ENCODE assay signal across 8 cellular contexts in genomic region chr17:20908373-20909273, GRCh38.
DNase-seq lines count a peak whose midpoint lies in the region; ATAC-seq, FAIRE-seq and TF ChIP-seq lines count a peak whose summit lies in the region.

No MANE protein-coding gene starts in this region.

- H3K27ac ChIP-seq in colonic mucosa (peak overlapping the region; percentile 92), layer of hippocampus (ENCODE audit: low read depth, low read length) (peak overlapping the region; percentile 97), Karpas-422 (ENCODE audit: low read length) (no peak overlapping the region)

- no peak overlapping the region for H2AFZ ChIP-seq in Karpas-422 (ENCODE audit: low read length)

- CTCF ChIA-PET in activated CD4-positive, alpha-beta T cell treated with anti-CD3 and anti-CD28 coated beads, Interleukin-2, amount 10 ng/mL, durations not matched to agents 7 days and 5 days (lab: Charles Lee), result interaction anchor here (0.6 kb wide), 1 partner anchor 191 kb away, joined by 3 read pairs; no protein-coding TSS in a partner anchor

- TF ChIP-seq CTCF in colonic mucosa (IDR thresholded peaks at IDR 0.05), result peak; percentile 26

- no peaks in the 10 kb centered on the region for H3K9me2 ChIP-seq in Karpas-422 (replicated peaks; ENCODE audit: insufficient read depth, low read length)

- peaks cover 8% of the 10 kb centered on the region for H3K4me1 Mint-ChIP-seq in activated CD4-positive, alpha-beta T cell treated with anti-CD3 and anti-CD28 coated beads, Interleukin-2, amount 10 ng/mL, durations not matched to agents 7 days and 5 days

- DNase-seq in GM12891 (ENCODE audit: insufficient read length, low spot score), result peak; percentile 84
- peak; percentile 55 for DNase-seq in NCI-H2196 treated with DMSO at 0.1 percent for 48 hours (lab: John Stamatoyannopoulos, UW; ENCODE audit: unreplicated experiment)
- peak; percentile 82 for DNase-seq in activated CD4-positive, alpha-beta T cell treated with anti-CD3 and anti-CD28 coated beads, Interleukin-2, amount 10 ng/mL, durations not matched to agents 7 days and 5 days
- DNase-seq in colonic mucosa, result peak; percentile 92
- DNase-seq in stimulated activated CD4-positive, alpha-beta T cell treated with anti-CD3 and anti-CD28 coated beads, Interleukin-1b, Interleukin-23, amount 100 ng/mL, for 1 hour (ENCODE audit: low read depth in 2 of 2), result peak; percentile 47 to 53
- DNase-seq in Karpas-422, result no peak

- H3K9ac ChIP-seq in colonic mucosa (ENCODE audit: low read depth in 2 of 2, low read length in 2 of 2), result peak overlapping the region; percentile 58 to 73
- no peak overlapping the region for H3K9ac ChIP-seq in Karpas-422 (ENCODE audit: low read length)

- ATAC-seq in HG02884 (IDR thresholded peaks at IDR 0.05; ENCODE audit: unreplicated experiment), result peak; percentile 92

- H3K4me1 ChIP-seq in colonic mucosa (no peaks in the 10 kb centered on the region), Karpas-422 (ENCODE audit: low read length) (no peaks in the 10 kb centered on the region)

- H3K79me2 ChIP-seq in Karpas-422 (ENCODE audit: low read length), result no peaks in the 10 kb centered on the region

- H3K9me3 Mint-ChIP-seq in activated CD4-positive, alpha-beta T cell treated with anti-CD3 and anti-CD28 coated beads, Interleukin-2, amount 10 ng/mL, durations not matched to agents 7 days and 5 days, result no peaks in the 10 kb centered on the region

- no peaks in the 10 kb centered on the region for H3K36me3 ChIP-seq in colonic mucosa
- H3K36me3 ChIP-seq in Karpas-422 (ENCODE audit: insufficient read depth, low read length), result no peaks in the 10 kb centered on the region

- peaks cover 21% of the 10 kb centered on the region for H3K27me3 Mint-ChIP-seq in activated CD4-positive, alpha-beta T cell treated with anti-CD3 and anti-CD28 coated beads, Interleukin-2, amount 10 ng/mL, durations not matched to agents 7 days and 5 days

- no peaks in the 10 kb centered on the region for H3K27me3 ChIP-seq in colonic mucosa
- H3K27me3 ChIP-seq in layer of hippocampus (ENCODE audit: control insufficient read depth, insufficient read depth, low read length), result no peaks in the 10 kb centered on the region
- no peaks in the 10 kb centered on the region for H3K27me3 ChIP-seq in Karpas-422 (ENCODE audit: low read length)

- H3K4me2 ChIP-seq in Karpas-422 (ENCODE audit: low read depth, low read length, poor library complexity, severe bottlenecking), result no peak overlapping the region

- no peaks in the 10 kb centered on the region for H3K36me3 Mint-ChIP-seq in activated CD4-positive, alpha-beta T cell treated with anti-CD3 and anti-CD28 coated beads, Interleukin-2, amount 10 ng/mL, durations not matched to agents 7 days and 5 days (ENCODE audit: low read depth)

- TF ChIP-seq POLR2A in GM12891 (IDR thresholded peaks at IDR 0.05; ENCODE audit: low read depth, low read length), result no peak

- H3K27ac Mint-ChIP-seq in activated CD4-positive, alpha-beta T cell treated with anti-CD3 and anti-CD28 coated beads, Interleukin-2, amount 10 ng/mL, durations not matched to agents 7 days and 5 days, result peak overlapping the region; percentile 80

- POLR2A ChIA-PET in activated CD4-positive, alpha-beta T cell treated with anti-CD3 and anti-CD28 coated beads, Interleukin-2, amount 10 ng/mL, durations not matched to agents 7 days and 5 days (lab: Charles Lee), result no interaction called here

- H3K9me3 ChIP-seq in colonic mucosa, result no peaks in the 10 kb centered on the region
- no peaks in the 10 kb centered on the region for H3K9me3 ChIP-seq in Karpas-422 (ENCODE audit: low read length)

- peak overlapping the region; percentile 45 for H3K4me3 ChIP-seq in colonic mucosa
- H3K4me3 ChIP-seq in Karpas-422 (ENCODE audit: low read length), result no peak overlapping the region

- intact Hi-C loops in colonic mucosa (cut with DNase I), result no loop called here

- H4K20me1 ChIP-seq in Karpas-422 (ENCODE audit: insufficient read depth, low read depth, low read length), result no peaks in the 10 kb centered on the region

- FAIRE-seq in GM12891 (lab: Jason Lieb, UNC), result peak; percentile 82

- peak overlapping the region; percentile 69 for H3K4me3 Mint-ChIP-seq in activated CD4-positive, alpha-beta T cell treated with anti-CD3 and anti-CD28 coated beads, Interleukin-2, amount 10 ng/mL, durations not matched to agents 7 days and 5 days

TF ChIP-seq in GM12891, 5 proteins besides CTCF, POLR2A, EP300 and RAD21:
- TF ChIP-seq POLR2AphosphoS5 (IDR thresholded peaks at IDR 0.05; ENCODE audit: low read depth, low read length) (no peak), TAF1 (IDR thresholded peaks at IDR 0.05; ENCODE audit: low read depth, low read length) (no peak), POU2F2 (IDR thresholded peaks at IDR 0.05; ENCODE audit: low read depth, low read length) (no peak), SPI1 (IDR thresholded peaks at IDR 0.05; ENCODE audit: low read depth, low read length) (no peak), PAX5 (IDR thresholded peaks at IDR 0.05; ENCODE audit: insufficient read depth, low read length, severe bottlenecking) (no peak)
TF ChIP-seq in GM12891: peak in this region for 0.
